8 cellular contexts compared by ENCODE assay signal in the genomic region with DNA sequence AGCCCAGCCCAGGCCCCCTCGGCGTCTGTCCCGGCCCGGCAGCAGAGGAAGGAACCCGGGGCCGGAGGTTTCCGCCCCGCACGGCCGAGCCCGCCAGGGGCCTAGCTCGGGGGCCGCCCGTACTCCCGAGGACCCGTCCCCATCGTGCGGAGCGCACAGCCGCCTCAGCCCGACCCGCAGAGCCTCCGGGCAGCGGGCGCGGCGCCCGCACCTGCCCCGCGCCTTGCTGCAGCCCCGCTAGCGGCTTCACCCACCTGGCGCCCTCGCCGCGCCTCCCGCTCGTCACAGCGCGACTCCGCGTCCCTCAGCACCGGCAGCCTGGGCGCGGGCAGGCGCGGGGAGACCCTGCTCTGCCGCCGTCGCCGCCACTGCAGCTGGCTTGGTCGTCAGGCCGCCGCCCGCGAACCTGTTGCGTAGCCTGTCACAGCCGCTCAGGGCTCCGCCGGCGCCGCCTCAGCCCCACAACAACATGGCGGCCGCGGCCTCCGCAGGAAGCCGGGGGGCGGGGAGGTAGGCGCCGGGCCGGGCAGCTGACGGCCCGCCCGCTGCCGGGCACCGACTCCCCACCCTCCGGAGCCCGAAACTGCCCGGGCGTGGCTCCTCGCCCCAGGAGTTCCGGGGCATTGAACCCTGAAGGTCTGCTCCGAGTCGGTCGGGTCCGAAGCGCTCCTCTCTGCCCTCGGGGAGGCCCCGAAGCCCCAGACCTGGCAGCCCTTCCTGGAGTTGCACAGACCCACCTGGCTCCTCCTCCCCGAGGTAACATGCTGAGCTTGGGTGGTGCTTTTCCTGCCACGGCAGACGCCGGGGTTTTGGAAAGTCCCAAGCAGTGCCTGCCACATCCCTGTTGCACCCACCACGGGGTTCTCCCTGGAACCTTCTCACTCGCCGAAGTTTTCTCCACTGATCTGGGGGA. TPM values are rescaled to one million over a fixed set of nuclear protein-coding genes. Genes with fewer than 3 reads are reported as not detected.
DNase-seq lines count a peak whose midpoint lies in the region; ATAC-seq and TF ChIP-seq lines count a peak whose summit lies in the region.

A gene (minus strand): TSS at position 487 of the 913 bp plus-strand sequence. CDS start 32,454 bp downstream, outside the sequence.

- TF ChIP-seq CTCF in BE2C (IDR thresholded peaks at IDR 0.05; ENCODE audit: low read depth, low read length) (no peak), right lobe of liver (IDR thresholded peaks at IDR 0.05) (no peak)

- H3K27me3 ChIP-seq in BE2C (no peaks in the 10 kb centered on the region), right lobe of liver (no peaks in the 10 kb centered on the region)

- peak; percentile 77 for ATAC-seq in GM19035 (IDR thresholded peaks at IDR 0.05; ENCODE audit: unreplicated experiment)
- ATAC-seq in HG03280 (IDR thresholded peaks at IDR 0.05; ENCODE audit: unreplicated experiment), result peak; percentile 81
- ATAC-seq in right lobe of liver, result peak; percentile 91 to 97 (median 95)

- intact Hi-C loops in right lobe of liver (cut with DNase I), result no loop called here

- H3K27ac ChIP-seq in right lobe of liver, result peak within 1 kb of the TSS; percentile 95 to 99 (median 96)

- no peaks in the 10 kb centered on the region; the same call in 1 of the 2 replicates for H3K36me3 ChIP-seq in BE2C
- no peaks in the 10 kb centered on the region for H3K36me3 ChIP-seq in right lobe of liver

- WGBS in right lobe of liver (ENCODE audit: insufficient coverage, low coverage, low lambda C conversion rate, missing lambda C conversion rate), result no CpG with 5 or more reads among the region's 96 CpGs

- peaks cover 4% of the 10 kb centered on the region for H3K4me1 ChIP-seq in BE2C
- no peaks in the 10 kb centered on the region for H3K4me1 ChIP-seq in right lobe of liver

- H3K9me3 ChIP-seq in BE2C (no peaks in the 10 kb centered on the region), right lobe of liver (no peaks in the 10 kb centered on the region)

- H3K4me3 ChIP-seq in BE2C (ENCODE audit: low read depth, low read length) (peak within 1 kb of the TSS; percentile 92), right lobe of liver (peak within 1 kb of the TSS; percentile 81 to 97 (median 89))

- DNase-seq in BE2C, result peak; percentile 88
- peak; percentile 78 for DNase-seq in NCI-H69 (lab: John Stamatoyannopoulos, UW)
- DNase-seq in activated CD4-positive, alpha-beta T cell treated with anti-CD3 and anti-CD28 coated beads, Interleukin-2, amount 50 U/mL, for 48 hours, result peak; percentile 81 to 84
- peak; percentile 28 to 80 for DNase-seq in dermis microvascular lymphatic vessel endothelial cell (ENCODE audit: low read depth in 2 of 2)
- DNase-seq in right lobe of liver, result peak; percentile 88 to 93 (median 89)
- DNase-seq in stimulated activated CD4-positive, alpha-beta T cell treated with anti-CD3 and anti-CD28 coated beads, Interleukin-4, amount 100 ng/mL, for 4 hours, result peak; percentile 79

- TF ChIP-seq POLR2A in right lobe of liver (IDR thresholded peaks at IDR 0.05), result peak; percentile 76

RNA-seq across cellular contexts. Expression of the gene that starts here (rescaled TPM):
- 12.5 TPM for polyA plus RNA-seq in BE2C (2012; ENCODE audit: insufficient read depth, insufficient read length, low read depth)
- total RNA-seq in dermis microvascular lymphatic vessel endothelial cell (32.0 and 42.5 TPM in 2 replicates), right lobe of liver (10 to 100 TPM; 22.6 to 34.1 (median 28.9) TPM)

Comparison
In these comparisons a context has a peak if more than half of its experiments do, and no peak if none do; other contexts are left out.
1. Peak in every context shown above with its lines: DNase-seq, ATAC-seq, H3K4me3 ChIP-seq and H3K27ac ChIP-seq.